ENCODE assay signal across 11 cellular contexts in genomic region chr6:20789162-20789561, GRCh38.
DNase-seq lines count a peak whose midpoint lies in the region; ATAC-seq and TF ChIP-seq lines count a peak whose summit lies in the region.
"Had no signal": no experiment of that assay in that cellular context is flagged by ENCODE, and none has a peak within 500 bp of the region (broad histone marks: within the 10 kb centered on the region; RNA-seq: fewer than 3 reads in every experiment).

No MANE protein-coding gene starts in this region.

- DNase-seq in M059J (ENCODE audit: low read depth) (peak; percentile 38), chondrocyte (ENCODE audit: low spot score) (no peak), mesenchymal stem cell (peak; percentile 22), CD1c-positive myeloid dendritic cell (ENCODE audit: extremely low spot score) (no peak)
- no peak for DNase-seq in stimulated activated CD4-positive, alpha-beta T cell treated with anti-CD3 and anti-CD28 coated beads, Interleukin-4, amount 100 ng/mL, for 4 hours
- DNase-seq: activated CD8-positive, alpha-beta memory T cell treated with anti-CD3 and anti-CD28 coated beads, Interleukin-2, amount 50 U/mL, for 4 hours; spleen; T-helper 9 cell had no signal

- no peak overlapping the region for H2AK5ac ChIP-seq in mesenchymal stem cell (ENCODE audit: low read length, severe bottlenecking)

- H3K4me3 Mint-ChIP-seq in chondrocyte (ENCODE audit: unreplicated experiment): no peak overlapping the region

- H3K18ac ChIP-seq in mesenchymal stem cell (ENCODE audit: low read depth in 1 of 2, low read length in 2 of 2): no peak overlapping the region

- H4K8ac ChIP-seq in mesenchymal stem cell (ENCODE audit: low read length): no peak overlapping the region

- no peak overlapping the region for H3K4ac ChIP-seq in mesenchymal stem cell (ENCODE audit: low read depth in 1 of 2, low read length in 2 of 2)

- no peak overlapping the region for H3K9ac ChIP-seq in mesenchymal stem cell (ENCODE audit: low read length)

- no peaks in the 10 kb centered on the region for H3K36me3 ChIP-seq in mesenchymal stem cell (ENCODE audit: control insufficient read depth in 1 of 2, insufficient read depth in 2 of 2, low read depth in 1 of 2, low read length in 2 of 2)

- no peak overlapping the region for H3K27ac ChIP-seq in C4-2B
- no peak overlapping the region for H3K27ac ChIP-seq in mesenchymal stem cell (ENCODE audit: low read length, poor library complexity, severe bottlenecking)
- H3K27ac ChIP-seq: spleen had no signal

- no peaks in the 10 kb centered on the region for H3K9me3 Mint-ChIP-seq in chondrocyte (ENCODE audit: low read depth)

- H3K4me2 ChIP-seq in mesenchymal stem cell (ENCODE audit: low read length, poor library complexity, severe bottlenecking): no peak overlapping the region

- H3K36me3 Mint-ChIP-seq in chondrocyte (ENCODE audit: low read depth): peaks cover 2% of the 10 kb centered on the region

- H3K79me1 ChIP-seq in mesenchymal stem cell (replicated peaks; ENCODE audit: low read length, poor library complexity, severe bottlenecking): peaks cover 5% of the 10 kb centered on the region

- no peak overlapping the region for H4K91ac ChIP-seq in mesenchymal stem cell (ENCODE audit: low read length)

- no peak overlapping the region for H2AFZ ChIP-seq in mesenchymal stem cell (ENCODE audit: low read depth, low read length)

- peaks cover 3% of the 10 kb centered on the region for H3K4me1 ChIP-seq in mesenchymal stem cell (ENCODE audit: control insufficient read depth, insufficient read depth, low read depth, low read length)
- H3K4me1 ChIP-seq: spleen had no signal

- H2BK120ac ChIP-seq in mesenchymal stem cell (ENCODE audit: low read depth, low read length): no peak overlapping the region

- no peaks in the 10 kb centered on the region for H3K27me3 ChIP-seq in mesenchymal stem cell (ENCODE audit: control insufficient read depth in 1 of 2, insufficient read depth in 1 of 2, low read length in 2 of 2)
- H3K27me3 ChIP-seq: spleen had no signal

- no peak overlapping the region for H3K4me3 ChIP-seq in mesenchymal stem cell (ENCODE audit: insufficient read depth in 1 of 2, low read depth in 1 of 2, low read length in 2 of 2)
- H3K4me3 ChIP-seq: spleen had no signal

- no peak overlapping the region for H3K14ac ChIP-seq in mesenchymal stem cell (ENCODE audit: low read length in 2 of 2)

- peaks cover 11% of the 10 kb centered on the region for H3K4me1 Mint-ChIP-seq in chondrocyte (ENCODE audit: low read depth)

- no peak overlapping the region for H2BK5ac ChIP-seq in mesenchymal stem cell (ENCODE audit: low read depth, low read length, poor library complexity, severe bottlenecking)

- 98% methylated on average over 2 of the region's 3 CpGs for WGBS in mesenchymal stem cell

- no peaks in the 10 kb centered on the region for H3K27me3 Mint-ChIP-seq in chondrocyte (ENCODE audit: low read depth)

- no peak overlapping the region for H3K23ac ChIP-seq in mesenchymal stem cell (ENCODE audit: low read length in 2 of 2)

- no peaks in the 10 kb centered on the region for H3K9me3 ChIP-seq in mesenchymal stem cell (ENCODE audit: control insufficient read depth, low read length)
- H3K9me3 ChIP-seq: spleen had no signal

- H2BK12ac ChIP-seq in mesenchymal stem cell (ENCODE audit: low read length in 2 of 2): no peak overlapping the region

- no peak overlapping the region for H3K27ac Mint-ChIP-seq in chondrocyte (ENCODE audit: unreplicated experiment)

- no peak overlapping the region for H2BK15ac ChIP-seq in mesenchymal stem cell (ENCODE audit: low read depth, poor library complexity, severe bottlenecking)

- TF ChIP-seq CTCF in C4-2B (conservative IDR thresholded peaks at IDR 0.05) (peak; percentile 16), chondrocyte (IDR thresholded peaks at IDR 0.05) (peak; percentile 70)

- no peak for ATAC-seq in HG02885 (IDR thresholded peaks at IDR 0.05; ENCODE audit: poor library complexity, unreplicated experiment)
- no peak for ATAC-seq in activated CD4-positive, CD25-positive, alpha-beta regulatory T cell treated with anti-CD3 and anti-CD28 coated beads, Interleukin-2, amount 50 U/mL, for 24 hours

Comparison
In these comparisons a context has a peak if more than half of its experiments do, and no peak if none do; other contexts are left out.
1. DNase-seq: peak in M059J (single experiment) and mesenchymal stem cell (single experiment); none in chondrocyte (single experiment), stimulated activated CD4-positive, alpha-beta T cell treated with anti-CD3 and anti-CD28 coated beads, Interleukin-4, amount 100 ng/mL, for 4 hours (0 of 2) and CD1c-positive myeloid dendritic cell (single experiment).